23 cellular contexts compared by ENCODE assay signal in genomic region chr12:104319918-104320626, GRCh38. TPM values are rescaled to one million over a fixed set of nuclear protein-coding genes. Genes with fewer than 3 reads are reported as not detected.
DNase-seq lines count a peak whose midpoint lies in the region; ATAC-seq, FAIRE-seq and TF ChIP-seq lines count a peak whose summit lies in the region.
"Had no signal": no experiment of that assay in that cellular context is flagged by ENCODE, and none has a peak within 500 bp of the region (broad histone marks: within the 10 kb centered on the region; RNA-seq: fewer than 3 reads in every experiment).

No MANE protein-coding gene starts in this region.

- POLR2A ChIA-PET in HepG2 (lab: Yijun Ruan, JAX), result no interaction called here
- POLR2A ChIA-PET in PC-9 (lab: Charles Lee; ENCODE audit: unreplicated experiment), result interaction anchor here (0.8 kb wide), 2 partner anchors 14 to 36 kb away, joined by 8 to 12 read pairs; no protein-coding TSS in a partner anchor
- POLR2A ChIA-PET in endothelial cell of umbilical vein (lab: Charles Lee), result interaction anchor here (0.7 to 1.0 kb wide), 2 partner anchors 31 to 106 kb away, joined by 4 read pairs; no protein-coding TSS in a partner anchor

- H3K9ac ChIP-seq in HepG2 (ENCODE audit: insufficient read depth, low read depth, low read length), result no peak overlapping the region
- no peak overlapping the region for H3K9ac ChIP-seq in endothelial cell of umbilical vein (replicated peaks; ENCODE audit: extremely low read depth, insufficient read depth, low read length)
- H3K9ac ChIP-seq: BLaER1 had no signal

- 100% methylated on average over 1 of the region's 1 CpG for WGBS in HepG2 (ENCODE audit: low lambda C conversion rate)
- 80% methylated on average over 1 of the region's 1 CpG for WGBS in right lobe of liver (ENCODE audit: insufficient coverage, low coverage, low lambda C conversion rate, missing lambda C conversion rate)
- WGBS in transverse colon (ENCODE audit: low coverage in 1 of 2), 2 donors, result 80 to 97% methylated on average over 1 of the region's 1 CpG

- H3K4me2 ChIP-seq in HepG2 (ENCODE audit: low read depth, low read length) (no peak overlapping the region), PC-9 (peak overlapping the region; percentile 10; the same call in 1 of the 2 replicates), endothelial cell of umbilical vein (ENCODE audit: insufficient read depth, low read length) (no peak overlapping the region)
- H3K4me2 ChIP-seq: BLaER1 had no signal

- BruUV-seq in HepG2 (replicated peaks; lab: Mats Ljungman, UMichigan) (no TSS peak), PC-9 (replicated peaks; lab: Mats Ljungman, UMichigan) (no TSS peak), endothelial cell of umbilical vein (replicated peaks; lab: Mats Ljungman, UMichigan) (no TSS peak)

- H3K4me3 ChIP-seq in HepG2 (replicated peaks in 1 of 3; ENCODE audit: insufficient read depth in 1 of 3, low read depth in 2 of 3, low read length in 3 of 3) (no peak overlapping the region), right lobe of liver (no peak overlapping the region), PC-9 (no peak overlapping the region), endothelial cell of umbilical vein (replicated peaks in 1 of 3; ENCODE audit: insufficient read depth in 1 of 3, low read depth in 1 of 3, low read length in 3 of 3) (no peak overlapping the region), transverse colon (no peak overlapping the region), uterus (no peak overlapping the region)
- H3K4me3 ChIP-seq: BLaER1 had no signal

- CTCF ChIA-PET in HepG2 (lab: Yijun Ruan, JAX; ENCODE audit: low intra/inter-chr PET ratio, low total read pairs) (no interaction called here), PC-9 (lab: Charles Lee) (no interaction called here), endothelial cell of umbilical vein (lab: Charles Lee) (no interaction called here)

- FAIRE-seq in HepG2 (lab: Jason Lieb, UNC), result no peak
- FAIRE-seq in endothelial cell of umbilical vein (lab: Jason Lieb, UNC), result no peak
- FAIRE-seq: GM12892, HTR-8/SVneo had no signal

- H3K9me2 ChIP-seq in PC-9 (ENCODE audit: insufficient read depth), result no peaks in the 10 kb centered on the region

- ATAC-seq in HepG2 (no peak), right lobe of liver (no peak)

- dilution Hi-C loops in endothelial cell of umbilical vein (cut with MboI; ENCODE audit: extremely low pct_ligation_motif_present, low sequenced_read_pairs), result no loop called here

- TF ChIP-seq POLR2A in HepG2 (IDR thresholded peaks at IDR 0.05; ENCODE audit: insufficient read depth in 1 of 2, low read depth in 2 of 2, low read length in 2 of 2) (no peak), right lobe of liver (IDR thresholded peaks at IDR 0.05) (no peak), endothelial cell of umbilical vein (IDR thresholded peaks at IDR 0.05; ENCODE audit: low read depth, low read length) (no peak), transverse colon (IDR thresholded peaks at IDR 0.05) (no peak), uterus (IDR thresholded peaks at IDR 0.05) (no peak)

- H3F3A ChIP-seq in PC-9 (ENCODE audit: insufficient read depth, low read depth), result peaks cover 90% of the 10 kb centered on the region

- no peak for TF ChIP-seq RAD21 in HepG2 (CRISPR knock-in tag; IDR thresholded peaks at IDR 0.05)

- H3K4me1 ChIP-seq in HepG2 (ENCODE audit: insufficient read depth, low read length), result no peaks in the 10 kb centered on the region
- H3K4me1 ChIP-seq in right lobe of liver, result no peaks in the 10 kb centered on the region
- H3K4me1 ChIP-seq in PC-9 (replicated peaks; ENCODE audit: insufficient read depth), result peaks cover 66% of the 10 kb centered on the region
- H3K4me1 ChIP-seq in endothelial cell of umbilical vein (ENCODE audit: control insufficient read depth, extremely low read depth, insufficient read depth, low read length), result no peaks in the 10 kb centered on the region
- H3K4me1 ChIP-seq in transverse colon, result no peaks in the 10 kb centered on the region
- no peaks in the 10 kb centered on the region for H3K4me1 ChIP-seq in uterus
- H3K4me1 ChIP-seq: BLaER1, Caco-2 had no signal

- H3K36me3 ChIP-seq in HepG2 (replicated peaks in 1 of 2; ENCODE audit: control insufficient read depth in 1 of 2, insufficient read depth in 2 of 2, low read length in 2 of 2) (peaks cover 21 to 75% of the 10 kb centered on the region in 2 experiments), right lobe of liver (peaks cover 0 to 83% (median 41%) of the 10 kb centered on the region in 4 donors), PC-9 (ENCODE audit: low read depth) (peaks cover 78% of the 10 kb centered on the region), endothelial cell of umbilical vein (ENCODE audit: control insufficient read depth in 2 of 2, extremely low read depth in 1 of 2, insufficient read depth in 2 of 2, low read length in 2 of 2) (peaks cover 14 to 60% of the 10 kb centered on the region in 2 experiments), transverse colon (peaks cover 0 to 70% (median 36%) of the 10 kb centered on the region in 4 donors), uterus (no peaks in the 10 kb centered on the region)

- no peaks in the 10 kb centered on the region for H3K9me1 ChIP-seq in endothelial cell of umbilical vein (replicated peaks; ENCODE audit: control insufficient read depth, extremely low read depth, insufficient read depth, low read length)

- H2AFZ ChIP-seq in HepG2 (ENCODE audit: low read length) (no peak overlapping the region), PC-9 (no peak overlapping the region), endothelial cell of umbilical vein (ENCODE audit: low read depth, low read length) (no peak overlapping the region)

- H4K20me1 ChIP-seq in HepG2 (ENCODE audit: insufficient read depth, low read length) (no peaks in the 10 kb centered on the region; the same call in 1 of the 2 replicates), PC-9 (ENCODE audit: insufficient read depth) (peaks cover 90% of the 10 kb centered on the region), endothelial cell of umbilical vein (replicated peaks; ENCODE audit: control insufficient read depth, extremely low read depth, insufficient read depth, low read length) (peaks cover 3% of the 10 kb centered on the region)

- H3K27ac ChIP-seq in HepG2 (ENCODE audit: extremely low read length, insufficient read depth, low read length) (no peak overlapping the region), right lobe of liver (no peak overlapping the region), PC-9 (peak overlapping the region; percentile 56), endothelial cell of umbilical vein (ENCODE audit: insufficient read depth, low read depth, low read length) (no peak overlapping the region), transverse colon (no peak overlapping the region), uterus (no peak overlapping the region)
- H3K27ac ChIP-seq: BLaER1 had no signal

- H3K27me3 ChIP-seq in HepG2 (ENCODE audit: control insufficient read depth in 1 of 2, insufficient read depth in 2 of 2, low read length in 2 of 2) (no peaks in the 10 kb centered on the region), right lobe of liver (no peaks in the 10 kb centered on the region), PC-9 (ENCODE audit: insufficient read depth, low read depth) (no peaks in the 10 kb centered on the region), endothelial cell of umbilical vein (ENCODE audit: control insufficient read depth in 2 of 2, insufficient read depth in 2 of 2, low read length in 2 of 2) (no peaks in the 10 kb centered on the region), transverse colon (no peaks in the 10 kb centered on the region), uterus (no peaks in the 10 kb centered on the region)
- H3K27me3 ChIP-seq: BLaER1 had no signal

- H3K79me2 ChIP-seq in HepG2 (ENCODE audit: insufficient read depth, low read length) (no peaks in the 10 kb centered on the region), PC-9 (ENCODE audit: low read depth) (peaks cover 89% of the 10 kb centered on the region), endothelial cell of umbilical vein (ENCODE audit: control insufficient read depth, insufficient read depth, low read length) (peaks cover 80% of the 10 kb centered on the region)

- in situ Hi-C loops in HepG2 (cut with HindIII; ENCODE audit: extremely low pct_ligation_motif_present, low pct_unique_long_range_greater_than_20kb), result no loop called here
- in situ Hi-C loops in transverse colon (cut with MboI; ENCODE audit: low pct_ligation_motif_present in 1 of 4, low pct_unique_long_range_greater_than_20kb in 1 of 4, low sequenced_read_pairs in 3 of 4), result no loop called here

- intact Hi-C loops in HepG2 (cut with micrococcal nuclease; ENCODE audit: unreplicated experiment) (no loop called here), right lobe of liver (cut with DNase I) (no loop called here), PC-9 (cut with micrococcal nuclease; ENCODE audit: unreplicated experiment) (loop anchor here (10.0 kb wide), 1 partner anchor 185 kb away; the partner anchor contains the start of gene NFYB), endothelial cell of umbilical vein (cut with micrococcal nuclease) (no loop called here), transverse colon (cut with DNase I; ENCODE audit: low total_unique reads) (no loop called here), uterus (cut with DNase I; ENCODE audit: low total_unique reads) (no loop called here)

- H3K9me3 ChIP-seq in HepG2 (ENCODE audit: low read length) (no peaks in the 10 kb centered on the region), right lobe of liver (no peaks in the 10 kb centered on the region), PC-9 (ENCODE audit: insufficient read depth, low read depth) (no peaks in the 10 kb centered on the region), endothelial cell of umbilical vein (replicated peaks; ENCODE audit: control insufficient read depth, insufficient read depth, low read length) (no peaks in the 10 kb centered on the region), transverse colon (no peaks in the 10 kb centered on the region), uterus (no peaks in the 10 kb centered on the region)
- H3K9me3 ChIP-seq: BLaER1, Caco-2 had no signal

- no peak for TF ChIP-seq EP300 in HepG2 (IDR thresholded peaks at IDR 0.05; ENCODE audit: low read depth in 2 of 2, low read length in 2 of 2)
- TF ChIP-seq EP300 in HepG2 (CRISPR knock-in tag; IDR thresholded peaks at IDR 0.05; ENCODE audit: borderline replicate concordance), result no peak
- no peak for TF ChIP-seq EP300 in transverse colon (IDR thresholded peaks at IDR 0.05; ENCODE audit: low read depth)

- TF ChIP-seq CTCF in HepG2 (CRISPR knock-in tag; IDR thresholded peaks at IDR 0.05) (no peak), right lobe of liver (IDR thresholded peaks at IDR 0.05) (no peak), PC-9 (conservative IDR thresholded peaks at IDR 0.05) (no peak), endothelial cell of umbilical vein (IDR thresholded peaks at IDR 0.05; ENCODE audit: extremely low read depth in 1 of 2, insufficient read depth in 1 of 2, low read depth in 1 of 2, low read length in 2 of 2) (no peak), transverse colon (IDR thresholded peaks at IDR 0.05) (no peak), uterus (IDR thresholded peaks at IDR 0.05) (no peak)

- DNase-seq in HepG2 (ENCODE audit: low spot score) (no peak), right lobe of liver (no peak), PC-9 (no peak), endothelial cell of umbilical vein (ENCODE audit: low read depth, low spot score) (no peak), transverse colon (no peak), kidney tubule cell (ENCODE audit: low spot score) (no peak), uterus (no peak)
- DNase-seq: ACHN; Caco-2; CD4-positive, alpha-beta T cell; DMS153; H9; Karpas-422; NCI-H1694; NCI-H2081 treated with DMSO at 0.1 percent for 48 hours; NCI-H2171 treated with DMSO at 0.1 percent for 48 hours; NCI-H446; NCI-H526; OCI-M1; Right ventricle myocardium superior had no signal

RNA-seq across cellular contexts. Expression of gene EID3, which starts 16.5 kb away (rescaled TPM):
- total RNA-seq in HepG2 (2016; rRNA removed; fragmentation: Illumina TruSeq; extraction: Trizol) (0.27 and 4.5 TPM in 2 replicates), right lobe of liver (1 to 10 TPM; 1.1 to 7.3 (median 1.4) TPM), PC-9 (2021) (42.4 and 47.4 TPM in 2 replicates), endothelial cell of umbilical vein (12.7 and 14.5 TPM in 2 replicates), transverse colon (10 to 100 TPM in 2 of 4 donors, 1 to 10 TPM in 2; 4.9 to 50.0 (median 14.3) TPM), uterus (10 to 100 TPM in 2 of 4 donors, 1 to 10 TPM in 2; 3.8 to 12.0 (median 10.1) TPM)
- total RNA-seq in HepG2 (2016; cell fraction: cytosol; rRNA removed; fragmentation: Illumina TruSeq; extraction: Trizol; ENCODE audit: low read depth), result 0.20 TPM in 1 of 2 replicates, not detected in the other
- 0.37 and 4.2 TPM in 2 replicates for total RNA-seq in HepG2 (2016; cell fraction: insoluble cytoplasmic fraction; rRNA removed; fragmentation: Illumina TruSeq; extraction: Trizol)
- 0.24 and 0.28 TPM in 2 replicates for total RNA-seq in HepG2 (2016; cell fraction: membrane; rRNA removed; fragmentation: Illumina TruSeq; extraction: Trizol)
- 19.9 and 21.8 TPM in 2 replicates for total RNA-seq in HepG2 (2016; cell fraction: nucleus; rRNA removed; fragmentation: Illumina TruSeq; extraction: Trizol)
- polyA plus RNA-seq in HepG2 (2011; rRNA removed) (0.38 and 0.56 TPM in 2 replicates), endothelial cell of umbilical vein (1.2 and 1.5 TPM in 2 replicates)
- polyA plus RNA-seq in HepG2 (2011; cell fraction: cytosol; rRNA removed), result not detected in 2 replicates
- polyA plus RNA-seq in HepG2 (2011; cell fraction: nucleus; rRNA removed), result 2.2 and 2.8 TPM in 2 replicates
- 0.13 and 0.39 TPM in 2 replicates for polyA plus RNA-seq in HepG2 (2012)
- polyA plus RNA-seq in HepG2 (2016; cell fraction: cytosol; fragmentation: Illumina TruSeq; extraction: Trizol; ENCODE audit: low read depth), result 0.07 TPM in 1 of 2 replicates, not detected in the other
- 0.21 TPM in 1 of 2 replicates, not detected in the other for polyA plus RNA-seq in HepG2 (2016; cell fraction: insoluble cytoplasmic fraction; fragmentation: Illumina TruSeq; extraction: Trizol; ENCODE audit: low read depth)
- polyA plus RNA-seq in HepG2 (2016; cell fraction: membrane; fragmentation: Illumina TruSeq; extraction: Trizol; ENCODE audit: low read depth), result not detected in 2 replicates
- polyA plus RNA-seq in HepG2 (2016; cell fraction: nucleus; fragmentation: Illumina TruSeq; extraction: Trizol; ENCODE audit: insufficient read depth, low read depth), result 5.1 and 5.3 TPM in 2 replicates
- polyA minus RNA-seq in HepG2 (2011; rRNA and poly(A)+ RNA removed; ENCODE audit: low replicate concordance), result 3.3 and 7.0 TPM in 2 replicates
- not detected in 2 replicates for polyA minus RNA-seq in HepG2 (2011; cell fraction: cytosol; rRNA and poly(A)+ RNA removed)
- 26.4 and 27.4 TPM in 2 replicates for polyA minus RNA-seq in HepG2 (2011; cell fraction: nucleus; rRNA and poly(A)+ RNA removed)
- 1.0 and 1.3 TPM in 2 replicates for polyA plus RNA-seq in endothelial cell of umbilical vein (2011; cell fraction: cytosol; rRNA removed)
- polyA plus RNA-seq in endothelial cell of umbilical vein (2011; cell fraction: nucleus; rRNA removed), result 15.9 and 18.5 TPM in 2 replicates
- polyA plus RNA-seq in endothelial cell of umbilical vein (2012), result 0.82 and 1.2 TPM in 2 replicates
- polyA minus RNA-seq in endothelial cell of umbilical vein, result 12.0 and 16.2 TPM in 2 replicates
- 1.5 TPM for polyA minus RNA-seq in endothelial cell of umbilical vein (2011; cell fraction: cytosol; rRNA and poly(A)+ RNA removed)
- 47.8 and 76.6 TPM in 2 replicates for polyA minus RNA-seq in endothelial cell of umbilical vein (2011; cell fraction: nucleus; rRNA and poly(A)+ RNA removed)
